1 cellular context compared by ENCODE assay signal in the genomic region with DNA sequence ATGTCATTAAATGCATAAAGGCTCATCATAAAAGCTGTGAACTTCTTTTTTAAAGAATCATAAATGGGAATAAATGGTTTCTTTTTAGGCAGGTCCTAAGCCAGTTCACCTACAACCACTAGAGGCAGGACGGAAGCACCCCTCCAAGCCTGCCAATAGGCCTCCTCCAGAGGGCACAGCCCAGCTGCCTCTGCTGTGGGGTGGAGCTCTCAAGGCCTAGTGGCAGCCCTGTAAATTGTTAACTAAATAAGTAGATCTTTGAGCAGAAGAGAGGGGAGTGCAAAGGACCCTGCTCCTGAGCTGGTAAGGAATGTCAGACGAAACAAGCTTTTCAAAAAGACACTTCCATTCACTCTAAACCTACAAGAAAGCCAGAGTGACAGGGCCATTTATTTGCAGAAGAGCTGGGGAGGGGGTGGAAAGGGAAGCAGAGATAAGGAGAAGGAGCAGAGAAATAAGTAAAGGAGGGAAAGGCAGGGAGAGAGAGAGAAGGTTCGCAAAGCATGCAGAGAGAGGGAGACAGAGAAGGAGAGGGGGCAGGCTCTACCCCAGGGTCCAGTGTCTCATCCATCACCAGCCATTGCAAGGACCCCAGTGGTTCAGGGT.
TF ChIP-seq lines count a peak whose summit lies in the region.

No MANE protein-coding gene starts in this region.

TF ChIP-seq in HepG2, 621 proteins besides CTCF, POLR2A, EP300 and RAD21 (continued from another document and continues in another):
- TF ChIP-seq ZNF879 (CRISPR knock-in tag; IDR thresholded peaks at IDR 0.05) (no peak), ZNF326 (CRISPR knock-in tag; IDR thresholded peaks at IDR 0.05; ENCODE audit: borderline replicate concordance) (no peak), SIX1 (CRISPR knock-in tag; IDR thresholded peaks at IDR 0.05; ENCODE audit: borderline replicate concordance) (no peak), ZFAT (CRISPR knock-in tag; conservative IDR thresholded peaks at IDR 0.05) (no peak), HDAC2 (CRISPR knock-in tag; IDR thresholded peaks at IDR 0.05) (no peak), RARG (CRISPR knock-in tag; IDR thresholded peaks at IDR 0.05; ENCODE audit: low read depth) (no peak), CREM (IDR thresholded peaks at IDR 0.05) (no peak), CREM (CRISPR knock-in tag; IDR thresholded peaks at IDR 0.05) (no peak), ZNF7 (CRISPR knock-in tag; IDR thresholded peaks at IDR 0.05) (no peak), ZNF720 (CRISPR knock-in tag; IDR thresholded peaks at IDR 0.05) (no peak), GZF1 (CRISPR knock-in tag; IDR thresholded peaks at IDR 0.05) (no peak), TOE1 (CRISPR knock-in tag; IDR thresholded peaks at IDR 0.05) (no peak), ZFP36 (IDR thresholded peaks at IDR 0.05; ENCODE audit: borderline replicate concordance, low read depth, low read length, partially characterized antibody) (no peak), NFKBIZ (CRISPR knock-in tag; IDR thresholded peaks at IDR 0.05) (no peak), CHCHD3 (CRISPR knock-in tag; IDR thresholded peaks at IDR 0.05) (no peak), PAWR (CRISPR knock-in tag; IDR thresholded peaks at IDR 0.05; ENCODE audit: borderline replicate concordance) (no peak), ZNF501 (CRISPR knock-in tag; IDR thresholded peaks at IDR 0.05) (no peak), NAIF1 (CRISPR knock-in tag; IDR thresholded peaks at IDR 0.05; ENCODE audit: borderline replicate concordance) (no peak), ZNF556 (CRISPR knock-in tag; IDR thresholded peaks at IDR 0.05; ENCODE audit: borderline replicate concordance) (peak; percentile 59; the same call in 1 of the 2 replicates), HOXA9 (CRISPR knock-in tag; IDR thresholded peaks at IDR 0.05; ENCODE audit: borderline replicate concordance) (no peak), PHF5A (CRISPR knock-in tag; IDR thresholded peaks at IDR 0.05; ENCODE audit: low read depth, unreplicated experiment) (no peak), ZNF33B (CRISPR knock-in tag; IDR thresholded peaks at IDR 0.05) (no peak), ZNF781 (CRISPR knock-in tag; IDR thresholded peaks at IDR 0.05; ENCODE audit: borderline replicate concordance, not compliant biosample characterization) (no peak), RARA (CRISPR knock-in tag; IDR thresholded peaks at IDR 0.05) (no peak), MTA1 (CRISPR knock-in tag; IDR thresholded peaks at IDR 0.05; ENCODE audit: borderline replicate concordance) (0 out of 2 replicates have a peak, but pooled peaks have one; percentile 37), GABPB1 (CRISPR knock-in tag; IDR thresholded peaks at IDR 0.05) (peak; percentile 61), ZNF557 (CRISPR knock-in tag; IDR thresholded peaks at IDR 0.05) (no peak), TCF12 (IDR thresholded peaks at IDR 0.05) (no peak), TCF12 (CRISPR knock-in tag; IDR thresholded peaks at IDR 0.05) (no peak), ZFP82 (CRISPR knock-in tag; IDR thresholded peaks at IDR 0.05; ENCODE audit: borderline replicate concordance) (no peak), SAFB2 (CRISPR knock-in tag; IDR thresholded peaks at IDR 0.05; ENCODE audit: borderline replicate concordance, low read depth) (no peak), ZNF235 (CRISPR knock-in tag; IDR thresholded peaks at IDR 0.05; ENCODE audit: borderline replicate concordance) (no peak), ZNF160 (CRISPR knock-in tag; IDR thresholded peaks at IDR 0.05) (no peak), ZNF10 (CRISPR knock-in tag; IDR thresholded peaks at IDR 0.05; ENCODE audit: borderline replicate concordance, low read depth) (no peak), MIER2 (CRISPR knock-in tag; IDR thresholded peaks at IDR 0.05) (peak; percentile 62; the same call in 1 of the 2 replicates), MTA3 (CRISPR knock-in tag; IDR thresholded peaks at IDR 0.05) (no peak), MYC (CRISPR knock-in tag; IDR thresholded peaks at IDR 0.05; ENCODE audit: borderline replicate concordance) (no peak), RBM22 (optimal IDR thresholded peaks at IDR 0.05; ENCODE audit: low read length) (no peak)
- TF ChIP-seq, protein P1, sequence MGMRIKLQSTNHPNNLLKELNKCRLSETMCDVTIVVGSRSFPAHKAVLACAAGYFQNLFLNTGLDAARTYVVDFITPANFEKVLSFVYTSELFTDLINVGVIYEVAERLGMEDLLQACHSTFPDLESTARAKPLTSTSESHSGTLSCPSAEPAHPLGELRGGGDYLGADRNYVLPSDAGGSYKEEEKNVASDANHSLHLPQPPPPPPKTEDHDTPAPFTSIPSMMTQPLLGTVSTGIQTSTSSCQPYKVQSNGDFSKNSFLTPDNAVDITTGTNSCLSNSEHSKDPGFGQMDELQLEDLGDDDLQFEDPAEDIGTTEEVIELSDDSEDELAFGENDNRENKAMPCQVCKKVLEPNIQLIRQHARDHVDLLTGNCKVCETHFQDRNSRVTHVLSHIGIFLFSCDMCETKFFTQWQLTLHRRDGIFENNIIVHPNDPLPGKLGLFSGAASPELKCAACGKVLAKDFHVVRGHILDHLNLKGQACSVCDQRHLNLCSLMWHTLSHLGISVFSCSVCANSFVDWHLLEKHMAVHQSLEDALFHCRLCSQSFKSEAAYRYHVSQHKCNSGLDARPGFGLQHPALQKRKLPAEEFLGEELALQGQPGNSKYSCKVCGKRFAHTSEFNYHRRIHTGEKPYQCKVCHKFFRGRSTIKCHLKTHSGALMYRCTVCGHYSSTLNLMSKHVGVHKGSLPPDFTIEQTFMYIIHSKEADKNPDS (CRISPR knock-in tag; IDR thresholded peaks at IDR 0.05): no peak
- TF ChIP-seq, protein P2, sequence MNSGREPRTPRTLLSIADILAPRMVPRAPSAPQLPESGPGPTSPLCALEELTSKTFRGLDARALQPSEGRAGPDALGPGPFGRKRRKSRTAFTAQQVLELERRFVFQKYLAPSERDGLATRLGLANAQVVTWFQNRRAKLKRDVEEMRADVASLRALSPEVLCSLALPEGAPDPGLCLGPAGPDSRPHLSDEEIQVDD (CRISPR knock-in tag; IDR thresholded peaks at IDR 0.05; ENCODE audit: borderline replicate concordance): no peak
- TF ChIP-seq, protein P3, sequence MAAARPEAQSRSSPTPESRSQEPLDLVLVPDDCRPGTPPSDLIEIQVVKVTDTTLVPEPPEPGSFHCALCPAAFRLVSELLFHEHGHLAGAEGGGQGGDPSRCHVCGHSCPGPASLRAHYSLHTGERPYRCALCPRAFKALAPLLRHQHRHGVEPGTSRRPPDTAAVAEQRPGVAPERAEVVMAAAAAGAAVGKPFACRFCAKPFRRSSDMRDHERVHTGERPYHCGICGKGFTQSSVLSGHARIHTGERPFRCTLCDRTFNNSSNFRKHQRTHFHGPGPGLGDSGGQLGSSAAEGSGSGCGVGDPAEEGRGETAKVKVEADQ (CRISPR knock-in tag; IDR thresholded peaks at IDR 0.05; ENCODE audit: borderline replicate concordance): no peak
- TF ChIP-seq, protein P4, sequence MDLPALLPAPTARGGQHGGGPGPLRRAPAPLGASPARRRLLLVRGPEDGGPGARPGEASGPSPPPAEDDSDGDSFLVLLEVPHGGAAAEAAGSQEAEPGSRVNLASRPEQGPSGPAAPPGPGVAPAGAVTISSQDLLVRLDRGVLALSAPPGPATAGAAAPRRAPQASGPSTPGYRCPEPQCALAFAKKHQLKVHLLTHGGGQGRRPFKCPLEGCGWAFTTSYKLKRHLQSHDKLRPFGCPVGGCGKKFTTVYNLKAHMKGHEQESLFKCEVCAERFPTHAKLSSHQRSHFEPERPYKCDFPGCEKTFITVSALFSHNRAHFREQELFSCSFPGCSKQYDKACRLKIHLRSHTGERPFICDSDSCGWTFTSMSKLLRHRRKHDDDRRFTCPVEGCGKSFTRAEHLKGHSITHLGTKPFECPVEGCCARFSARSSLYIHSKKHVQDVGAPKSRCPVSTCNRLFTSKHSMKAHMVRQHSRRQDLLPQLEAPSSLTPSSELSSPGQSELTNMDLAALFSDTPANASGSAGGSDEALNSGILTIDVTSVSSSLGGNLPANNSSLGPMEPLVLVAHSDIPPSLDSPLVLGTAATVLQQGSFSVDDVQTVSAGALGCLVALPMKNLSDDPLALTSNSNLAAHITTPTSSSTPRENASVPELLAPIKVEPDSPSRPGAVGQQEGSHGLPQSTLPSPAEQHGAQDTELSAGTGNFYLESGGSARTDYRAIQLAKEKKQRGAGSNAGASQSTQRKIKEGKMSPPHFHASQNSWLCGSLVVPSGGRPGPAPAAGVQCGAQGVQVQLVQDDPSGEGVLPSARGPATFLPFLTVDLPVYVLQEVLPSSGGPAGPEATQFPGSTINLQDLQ (CRISPR knock-in tag; IDR thresholded peaks at IDR 0.05): no peak
- TF ChIP-seq, protein P5, sequence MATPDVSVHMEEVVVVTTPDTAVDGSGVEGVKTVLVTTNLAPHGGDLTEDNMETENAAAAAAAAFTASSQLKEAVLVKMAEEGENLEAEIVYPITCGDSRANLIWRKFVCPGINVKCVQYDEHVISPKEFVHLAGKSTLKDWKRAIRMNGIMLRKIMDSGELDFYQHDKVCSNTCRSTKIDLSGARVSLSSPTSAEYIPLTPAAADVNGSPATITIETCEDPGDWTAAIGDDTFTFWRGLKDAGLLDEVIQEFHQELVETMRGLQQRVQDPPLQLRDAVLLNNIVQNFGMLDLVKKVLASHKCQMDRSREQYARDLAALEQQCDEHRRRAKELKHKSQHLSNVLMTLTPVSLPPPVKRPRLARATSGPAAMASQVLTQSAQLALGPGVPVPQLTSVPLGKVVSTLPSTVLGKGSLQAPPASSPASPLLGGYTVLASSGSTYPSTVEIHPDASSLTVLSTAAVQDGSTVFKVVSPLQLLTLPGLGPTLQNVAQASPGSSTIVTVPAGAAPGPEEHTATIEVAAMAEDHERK (CRISPR knock-in tag; IDR thresholded peaks at IDR 0.05; ENCODE audit: low read depth): no peak
- TF ChIP-seq, protein P6, sequence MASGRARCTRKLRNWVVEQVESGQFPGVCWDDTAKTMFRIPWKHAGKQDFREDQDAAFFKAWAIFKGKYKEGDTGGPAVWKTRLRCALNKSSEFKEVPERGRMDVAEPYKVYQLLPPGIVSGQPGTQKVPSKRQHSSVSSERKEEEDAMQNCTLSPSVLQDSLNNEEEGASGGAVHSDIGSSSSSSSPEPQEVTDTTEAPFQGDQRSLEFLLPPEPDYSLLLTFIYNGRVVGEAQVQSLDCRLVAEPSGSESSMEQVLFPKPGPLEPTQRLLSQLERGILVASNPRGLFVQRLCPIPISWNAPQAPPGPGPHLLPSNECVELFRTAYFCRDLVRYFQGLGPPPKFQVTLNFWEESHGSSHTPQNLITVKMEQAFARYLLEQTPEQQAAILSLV (CRISPR knock-in tag; IDR thresholded peaks at IDR 0.05; ENCODE audit: borderline replicate concordance): no peak
- TF ChIP-seq, protein P7, sequence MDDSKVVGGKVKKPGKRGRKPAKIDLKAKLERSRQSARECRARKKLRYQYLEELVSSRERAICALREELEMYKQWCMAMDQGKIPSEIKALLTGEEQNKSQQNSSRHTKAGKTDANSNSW (CRISPR knock-in tag; IDR thresholded peaks at IDR 0.05; ENCODE audit: borderline replicate concordance): no peak
- TF ChIP-seq, protein P8, sequence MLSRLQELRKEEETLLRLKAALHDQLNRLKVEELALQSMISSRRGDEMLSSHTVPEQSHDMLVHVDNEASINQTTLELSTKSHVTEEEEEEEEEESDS (CRISPR knock-in tag; IDR thresholded peaks at IDR 0.05; ENCODE audit: borderline replicate concordance): no peak
- TF ChIP-seq, protein P9, sequence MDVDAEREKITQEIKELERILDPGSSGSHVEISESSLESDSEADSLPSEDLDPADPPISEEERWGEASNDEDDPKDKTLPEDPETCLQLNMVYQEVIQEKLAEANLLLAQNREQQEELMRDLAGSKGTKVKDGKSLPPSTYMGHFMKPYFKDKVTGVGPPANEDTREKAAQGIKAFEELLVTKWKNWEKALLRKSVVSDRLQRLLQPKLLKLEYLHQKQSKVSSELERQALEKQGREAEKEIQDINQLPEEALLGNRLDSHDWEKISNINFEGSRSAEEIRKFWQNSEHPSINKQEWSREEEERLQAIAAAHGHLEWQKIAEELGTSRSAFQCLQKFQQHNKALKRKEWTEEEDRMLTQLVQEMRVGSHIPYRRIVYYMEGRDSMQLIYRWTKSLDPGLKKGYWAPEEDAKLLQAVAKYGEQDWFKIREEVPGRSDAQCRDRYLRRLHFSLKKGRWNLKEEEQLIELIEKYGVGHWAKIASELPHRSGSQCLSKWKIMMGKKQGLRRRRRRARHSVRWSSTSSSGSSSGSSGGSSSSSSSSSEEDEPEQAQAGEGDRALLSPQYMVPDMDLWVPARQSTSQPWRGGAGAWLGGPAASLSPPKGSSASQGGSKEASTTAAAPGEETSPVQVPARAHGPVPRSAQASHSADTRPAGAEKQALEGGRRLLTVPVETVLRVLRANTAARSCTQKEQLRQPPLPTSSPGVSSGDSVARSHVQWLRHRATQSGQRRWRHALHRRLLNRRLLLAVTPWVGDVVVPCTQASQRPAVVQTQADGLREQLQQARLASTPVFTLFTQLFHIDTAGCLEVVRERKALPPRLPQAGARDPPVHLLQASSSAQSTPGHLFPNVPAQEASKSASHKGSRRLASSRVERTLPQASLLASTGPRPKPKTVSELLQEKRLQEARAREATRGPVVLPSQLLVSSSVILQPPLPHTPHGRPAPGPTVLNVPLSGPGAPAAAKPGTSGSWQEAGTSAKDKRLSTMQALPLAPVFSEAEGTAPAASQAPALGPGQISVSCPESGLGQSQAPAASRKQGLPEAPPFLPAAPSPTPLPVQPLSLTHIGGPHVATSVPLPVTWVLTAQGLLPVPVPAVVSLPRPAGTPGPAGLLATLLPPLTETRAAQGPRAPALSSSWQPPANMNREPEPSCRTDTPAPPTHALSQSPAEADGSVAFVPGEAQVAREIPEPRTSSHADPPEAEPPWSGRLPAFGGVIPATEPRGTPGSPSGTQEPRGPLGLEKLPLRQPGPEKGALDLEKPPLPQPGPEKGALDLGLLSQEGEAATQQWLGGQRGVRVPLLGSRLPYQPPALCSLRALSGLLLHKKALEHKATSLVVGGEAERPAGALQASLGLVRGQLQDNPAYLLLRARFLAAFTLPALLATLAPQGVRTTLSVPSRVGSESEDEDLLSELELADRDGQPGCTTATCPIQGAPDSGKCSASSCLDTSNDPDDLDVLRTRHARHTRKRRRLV (CRISPR knock-in tag; IDR thresholded peaks at IDR 0.05): no peak
- TF ChIP-seq, protein P10, sequence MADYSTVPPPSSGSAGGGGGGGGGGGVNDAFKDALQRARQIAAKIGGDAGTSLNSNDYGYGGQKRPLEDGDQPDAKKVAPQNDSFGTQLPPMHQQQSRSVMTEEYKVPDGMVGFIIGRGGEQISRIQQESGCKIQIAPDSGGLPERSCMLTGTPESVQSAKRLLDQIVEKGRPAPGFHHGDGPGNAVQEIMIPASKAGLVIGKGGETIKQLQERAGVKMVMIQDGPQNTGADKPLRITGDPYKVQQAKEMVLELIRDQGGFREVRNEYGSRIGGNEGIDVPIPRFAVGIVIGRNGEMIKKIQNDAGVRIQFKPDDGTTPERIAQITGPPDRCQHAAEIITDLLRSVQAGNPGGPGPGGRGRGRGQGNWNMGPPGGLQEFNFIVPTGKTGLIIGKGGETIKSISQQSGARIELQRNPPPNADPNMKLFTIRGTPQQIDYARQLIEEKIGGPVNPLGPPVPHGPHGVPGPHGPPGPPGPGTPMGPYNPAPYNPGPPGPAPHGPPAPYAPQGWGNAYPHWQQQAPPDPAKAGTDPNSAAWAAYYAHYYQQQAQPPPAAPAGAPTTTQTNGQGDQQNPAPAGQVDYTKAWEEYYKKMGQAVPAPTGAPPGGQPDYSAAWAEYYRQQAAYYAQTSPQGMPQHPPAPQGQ (CRISPR knock-in tag; IDR thresholded peaks at IDR 0.05; ENCODE audit: borderline replicate concordance): no peak
- TF ChIP-seq, protein P11, sequence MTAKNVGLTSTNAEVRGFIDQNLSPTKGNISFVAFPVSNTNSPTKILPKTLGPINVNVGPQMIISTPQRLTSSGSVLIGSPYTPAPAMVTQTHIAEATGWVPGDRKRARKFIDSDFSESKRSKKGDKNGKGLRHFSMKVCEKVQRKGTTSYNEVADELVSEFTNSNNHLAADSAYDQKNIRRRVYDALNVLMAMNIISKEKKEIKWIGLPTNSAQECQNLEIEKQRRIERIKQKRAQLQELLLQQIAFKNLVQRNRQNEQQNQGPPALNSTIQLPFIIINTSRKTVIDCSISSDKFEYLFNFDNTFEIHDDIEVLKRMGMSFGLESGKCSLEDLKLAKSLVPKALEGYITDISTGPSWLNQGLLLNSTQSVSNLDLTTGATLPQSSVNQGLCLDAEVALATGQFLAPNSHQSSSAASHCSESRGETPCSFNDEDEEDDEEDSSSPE (CRISPR knock-in tag; IDR thresholded peaks at IDR 0.05): no peak
